15 cellular contexts compared by ENCODE assay signal in the genomic region with DNA sequence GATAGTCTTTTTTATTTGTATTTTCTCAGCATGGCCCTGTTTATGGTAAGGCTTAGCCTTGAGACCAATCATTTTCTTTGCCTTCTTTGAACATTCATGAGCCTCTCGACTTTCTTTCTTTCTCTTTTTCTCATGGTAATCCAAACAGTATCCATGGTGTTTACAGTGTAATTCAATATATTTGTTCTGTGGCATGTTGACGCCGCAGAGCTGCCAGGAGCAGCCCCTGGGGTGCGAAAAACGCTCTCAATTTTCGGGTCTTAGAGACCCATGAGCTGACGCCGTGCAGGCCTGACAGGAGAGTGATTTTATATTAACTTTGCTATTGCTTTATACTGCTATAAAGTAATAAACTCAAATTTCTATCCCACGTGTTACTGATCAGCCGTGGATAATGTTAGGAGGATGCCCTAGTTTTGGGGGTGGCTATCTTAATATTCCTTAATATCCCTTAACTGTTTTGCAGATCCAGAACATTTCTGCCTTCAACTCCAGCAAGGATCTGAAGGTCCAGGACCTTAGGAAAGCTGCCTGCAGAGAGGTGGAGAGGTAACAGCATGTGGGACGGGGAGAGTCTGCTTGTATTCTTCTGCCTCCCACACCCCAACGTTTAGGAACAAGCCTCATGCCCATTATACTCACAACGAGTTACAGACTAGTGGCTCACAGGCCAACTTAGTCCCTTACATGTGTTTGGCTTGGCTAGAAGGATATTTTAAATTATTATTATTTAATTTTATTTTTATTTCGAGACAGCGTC. TPM values are rescaled to one million over a fixed set of nuclear protein-coding genes. Genes with fewer than 3 reads are reported as not detected.
DNase-seq lines count a peak whose midpoint lies in the region; TF ChIP-seq lines count a peak whose summit lies in the region.
"Had no signal": no experiment of that assay in that cellular context is flagged by ENCODE, and none has a peak within 500 bp of the region (broad histone marks: within the 10 kb centered on the region; RNA-seq: fewer than 3 reads in every experiment).

No MANE protein-coding gene starts in this region.

- H3K4me3 ChIP-seq in HAP-1: no peak overlapping the region
- peak overlapping the region; percentile 57 for H3K4me3 ChIP-seq in SU-DHL-6 (ENCODE audit: insufficient read depth, low read length, poor library complexity, severe bottlenecking)
- H3K4me3 ChIP-seq in osteoblast (ENCODE audit: insufficient read depth, low read length): no peak overlapping the region
- H3K4me3 ChIP-seq in right atrium auricular region: no peak overlapping the region
- H3K4me3 ChIP-seq: ovary, skin epidermis had no signal

- no peaks in the 10 kb centered on the region for H3K9me2 ChIP-seq in SU-DHL-6 (replicated peaks; ENCODE audit: insufficient read depth, low read length)

- H3K27me3 ChIP-seq in HAP-1 (ENCODE audit: low read depth) (no peaks in the 10 kb centered on the region), SU-DHL-6 (ENCODE audit: low read length) (no peaks in the 10 kb centered on the region), osteoblast (ENCODE audit: insufficient read depth, low read length) (no peaks in the 10 kb centered on the region), right atrium auricular region (no peaks in the 10 kb centered on the region)
- H3K27me3 ChIP-seq: ovary had no signal

- H3K4me1 Mint-ChIP-seq in glutamatergic neuron (ENCODE audit: low read depth, unreplicated experiment): no peaks in the 10 kb centered on the region

- no peak for TF ChIP-seq CTCF in SU-DHL-6 (IDR thresholded peaks at IDR 0.05; ENCODE audit: insufficient read depth, low read length, poor library complexity, severe bottlenecking)
- no peak for TF ChIP-seq CTCF in osteoblast (IDR thresholded peaks at IDR 0.05; ENCODE audit: extremely low read depth, low read depth, low read length)
- TF ChIP-seq CTCF in right atrium auricular region (IDR thresholded peaks at IDR 0.05): no peak
- no peak for TF ChIP-seq CTCF in glutamatergic neuron (IDR thresholded peaks at IDR 0.05; ENCODE audit: partially characterized antibody, unreplicated experiment)

- no peak overlapping the region for H3K4me3 Mint-ChIP-seq in glutamatergic neuron (ENCODE audit: unreplicated experiment)
- H3K4me3 Mint-ChIP-seq: activated CD8-positive, alpha-beta memory T cell treated with anti-CD3 and anti-CD28 coated beads, Interleukin-2, amount 10 ng/mL, durations not matched to agents 7 days and 5 days had no signal

- peaks cover 7% of the 10 kb centered on the region for H3K27me3 Mint-ChIP-seq in glutamatergic neuron (ENCODE audit: unreplicated experiment)

- H3K9me3 Mint-ChIP-seq in glutamatergic neuron (ENCODE audit: unreplicated experiment): no peaks in the 10 kb centered on the region

- H3F3A ChIP-seq in SU-DHL-6 (ENCODE audit: insufficient read depth): peaks cover 82% of the 10 kb centered on the region

- peak overlapping the region; percentile 95 for H3K4me2 ChIP-seq in SU-DHL-6 (ENCODE audit: low read depth, low read length, poor library complexity, severe bottlenecking)
- H3K4me2 ChIP-seq in osteoblast (ENCODE audit: insufficient read depth, low read length): peak overlapping the region; percentile 47

- H3K79me2 ChIP-seq in SU-DHL-6 (ENCODE audit: insufficient read depth, low read length): peaks cover 67% of the 10 kb centered on the region
- H3K79me2 ChIP-seq in osteoblast (ENCODE audit: insufficient read depth, low read length): no peaks in the 10 kb centered on the region

- no peak overlapping the region for H3K27ac Mint-ChIP-seq in glutamatergic neuron (ENCODE audit: unreplicated experiment)
- H3K27ac Mint-ChIP-seq: activated CD8-positive, alpha-beta memory T cell treated with anti-CD3 and anti-CD28 coated beads, Interleukin-2, amount 10 ng/mL, durations not matched to agents 7 days and 5 days had no signal

- H4K20me1 ChIP-seq in SU-DHL-6 (ENCODE audit: low read depth, low read length) (no peaks in the 10 kb centered on the region), osteoblast (ENCODE audit: insufficient read depth, low read length) (no peaks in the 10 kb centered on the region)

- H2AFZ ChIP-seq in SU-DHL-6 (ENCODE audit: low read depth, low read length, severe bottlenecking) (no peak overlapping the region), osteoblast (ENCODE audit: low read length) (no peak overlapping the region)

- no peaks in the 10 kb centered on the region for H3K4me1 ChIP-seq in HAP-1
- no peaks in the 10 kb centered on the region for H3K4me1 ChIP-seq in osteoblast (ENCODE audit: insufficient read depth, low read length)
- H3K4me1 ChIP-seq in right atrium auricular region: peaks cover 0 to 3% of the 10 kb centered on the region in 2 donors

- H3K9me3 ChIP-seq in HAP-1: no peaks in the 10 kb centered on the region
- H3K9me3 ChIP-seq in SU-DHL-6 (ENCODE audit: insufficient read depth, low read length): no peaks in the 10 kb centered on the region
- no peaks in the 10 kb centered on the region for H3K9me3 ChIP-seq in osteoblast (ENCODE audit: low read depth, low read length)
- no peaks in the 10 kb centered on the region for H3K9me3 ChIP-seq in right atrium auricular region
- H3K9me3 ChIP-seq: ovary had no signal

- H3K27ac ChIP-seq in SU-DHL-6 (ENCODE audit: low read depth, low read length) (peak overlapping the region; percentile 100), osteoblast (ENCODE audit: low read depth, low read length) (no peak overlapping the region), right atrium auricular region (no peak overlapping the region)
- H3K27ac ChIP-seq: ovary had no signal

- no peaks in the 10 kb centered on the region for H3K36me3 ChIP-seq in HAP-1 (replicated peaks)
- no peaks in the 10 kb centered on the region for H3K36me3 ChIP-seq in SU-DHL-6 (ENCODE audit: low read length)
- no peaks in the 10 kb centered on the region for H3K36me3 ChIP-seq in osteoblast (ENCODE audit: insufficient read depth, low read length)
- no peaks in the 10 kb centered on the region for H3K36me3 ChIP-seq in right atrium auricular region
- H3K36me3 ChIP-seq: ovary had no signal

- in situ Hi-C loops in HAP-1 (cut with MboI; ENCODE audit: low sequenced_read_pairs): no loop called here

- H3K36me3 Mint-ChIP-seq in glutamatergic neuron (ENCODE audit: unreplicated experiment): peaks cover 3% of the 10 kb centered on the region
- H3K36me3 Mint-ChIP-seq: activated CD8-positive, alpha-beta memory T cell treated with anti-CD3 and anti-CD28 coated beads, Interleukin-2, amount 10 ng/mL, durations not matched to agents 7 days and 5 days had no signal

- DNase-seq in HAP-1 (ENCODE audit: low spot score in 2 of 2) (peak; percentile 14 to 30), NCI-H2107 treated with DMSO at 0.1 percent for 48 hours (lab: John Stamatoyannopoulos, UW; ENCODE audit: unreplicated experiment) (peak; percentile 81), osteoblast (ENCODE audit: insufficient read length, low spot score, missing footprints) (no peak), NCI-H82 treated with DMSO at 0.1 percent for 48 hours (lab: John Stamatoyannopoulos, UW; ENCODE audit: unreplicated experiment) (no peak), AML-193 (lab: John Stamatoyannopoulos, UW) (no peak), right atrium auricular region (ENCODE audit: low spot score) (no peak), glutamatergic neuron (no peak)
- DNase-seq: activated CD8-positive, alpha-beta memory T cell treated with anti-CD3 and anti-CD28 coated beads, Interleukin-2, amount 10 ng/mL, durations not matched to agents 7 days and 5 days; dermis blood vessel endothelial cell; DMS 273 treated with DMSO at 0.1 percent for 48 hours; ovary; stimulated activated naive CD8-positive, alpha-beta T cell treated with anti-CD3 and anti-CD28 coated beads, Interleukin-15, Interleukin-2, amounts not matched to agents 100 U/mL and 50 U/mL, for 24 hours; SW 1271 had no signal

- H3K9ac ChIP-seq in SU-DHL-6 (ENCODE audit: low read length): peak overlapping the region; percentile 75

RNA-seq across cellular contexts. Expression of gene MYO1E, which starts 29.3 kb away (rescaled TPM):
- 220 and 336 TPM in 2 replicates for total RNA-seq in osteoblast
- 10 to 100 TPM in 1 of 2 donors, 1 to 10 TPM in 1; 9.6 to 17.2 TPM for total RNA-seq in right atrium auricular region
- 7.9 TPM for total RNA-seq in glutamatergic neuron (ENCODE audit: unreplicated experiment)

RNA-seq across cellular contexts. Expression of gene FAM81A, which starts 36.0 kb away (rescaled TPM):
- 0.29 and 0.72 TPM in 2 replicates for total RNA-seq in osteoblast
- total RNA-seq in right atrium auricular region: 1 to 10 TPM in 1 of 2 donors, under 1 TPM in 1; 0.98 to 2.0 TPM
- not detected for total RNA-seq in glutamatergic neuron (ENCODE audit: unreplicated experiment)
- total RNA-seq: dermis blood vessel endothelial cell had no signal

Comparison
In these comparisons a context has a peak if more than half of its experiments do, and no peak if none do; other contexts are left out.
1. DNase-seq: peak in HAP-1 (2 of 2) and NCI-H2107 treated with DMSO at 0.1 percent for 48 hours (single experiment); none in osteoblast (single experiment), NCI-H82 treated with DMSO at 0.1 percent for 48 hours (single experiment), AML-193 (0 of 2), right atrium auricular region (single experiment) and glutamatergic neuron (single experiment).
2. RNA of gene MYO1E, which starts 29.3 kb away (total RNA-seq): 220 to 336 TPM in osteoblast; 9.6 to 17.2 TPM in right atrium auricular region and 7.9 TPM in glutamatergic neuron (single experiment); every median in the first group is over 10 times any median in the second.